In the genomic region with DNA sequence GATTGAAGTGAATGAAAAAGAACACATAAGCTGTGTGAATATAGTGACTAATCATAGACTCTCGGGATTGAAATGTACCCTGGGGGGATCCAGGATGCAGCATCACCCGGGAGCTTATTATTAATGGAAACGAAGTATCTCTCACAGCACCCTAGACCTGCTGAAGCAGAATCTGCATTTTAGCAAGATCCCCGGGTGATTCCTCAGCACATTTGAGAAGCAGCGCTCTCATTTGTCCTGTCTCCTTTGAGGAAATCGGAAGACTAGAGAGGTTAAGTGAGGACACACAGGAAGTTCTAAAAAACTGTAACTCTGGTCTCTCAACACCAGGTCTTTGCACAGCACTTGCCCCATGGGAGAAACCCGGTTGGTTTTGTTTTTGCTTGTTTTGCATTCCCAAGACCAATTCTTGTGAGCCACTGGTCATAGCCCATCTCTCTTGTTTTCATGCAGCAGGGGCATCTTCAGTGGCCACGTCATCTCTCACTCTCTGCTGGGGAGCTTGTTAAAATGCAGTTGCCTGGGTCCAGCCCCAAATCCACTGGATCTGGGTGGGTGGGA, we compare ENCODE assay signal across 8 cellular contexts. TPM values are rescaled to one million over a fixed set of nuclear protein-coding genes. Genes with fewer than 3 reads are reported as not detected.
DNase-seq lines count a peak whose midpoint lies in the region; ATAC-seq and TF ChIP-seq lines count a peak whose summit lies in the region.

No MANE protein-coding gene starts in this region.

- no peaks in the 10 kb centered on the region for H4K20me1 ChIP-seq in OCI-LY1 (ENCODE audit: insufficient read depth, low read length)

- H3K4me1 ChIP-seq in A673 (ENCODE audit: insufficient read depth, low read length, poor library complexity, severe bottlenecking), result peaks cover 37% of the 10 kb centered on the region
- peaks cover 33% of the 10 kb centered on the region for H3K4me1 ChIP-seq in OCI-LY1 (ENCODE audit: insufficient read depth, low read length, severe bottlenecking)
- peaks cover 61 to 86% (median 70%) of the 10 kb centered on the region in 4 donors for H3K4me1 ChIP-seq in stomach

- TF ChIP-seq EP300 in stomach (IDR thresholded peaks at IDR 0.05), result no peak

- H3K9me2 ChIP-seq in OCI-LY1 (ENCODE audit: low read depth, low read length), result no peaks in the 10 kb centered on the region

- no TSS peak for BruUV-seq in A673 (replicated peaks; lab: Mats Ljungman, UMichigan)

- H3K4me3 ChIP-seq in A673 (ENCODE audit: low read depth, low read length, poor library complexity, severe bottlenecking), result no peak overlapping the region
- H3K4me3 ChIP-seq in OCI-LY1 (ENCODE audit: low read depth, low read length, poor library complexity, severe bottlenecking), result no peak overlapping the region
- no peak overlapping the region for H3K4me3 ChIP-seq in fibroblast of mammary gland (ENCODE audit: control insufficient read depth, low read depth, low read length)
- no peak overlapping the region for H3K4me3 ChIP-seq in stomach

- 49 to 70% (median 59%) methylated on average over 8 of the region's 8 CpGs for WGBS in stomach, 5 donors

- H3K27ac ChIP-seq in A673 (ENCODE audit: low read depth, low read length, poor library complexity, severe bottlenecking) (peak overlapping the region; percentile 51), OCI-LY1 (ENCODE audit: low read depth, low read length, poor library complexity, severe bottlenecking) (peak overlapping the region; percentile 60), stomach (peak overlapping the region; percentile 5 to 93 (median 40))

- no peak for TF ChIP-seq POLR2A in stomach (IDR thresholded peaks at IDR 0.05)

- no peaks in the 10 kb centered on the region for H3K27me3 ChIP-seq in A673 (replicated peaks; ENCODE audit: insufficient read depth, low read depth, low read length, poor library complexity)
- no peaks in the 10 kb centered on the region for H3K27me3 ChIP-seq in OCI-LY1 (ENCODE audit: insufficient read depth, low read length)
- no peaks in the 10 kb centered on the region for H3K27me3 ChIP-seq in stomach

- peak; percentile 59 for DNase-seq in A673 (ENCODE audit: low spot score)
- peak; percentile 86 for DNase-seq in fibroblast of mammary gland (ENCODE audit: low read depth)
- DNase-seq in stomach, result no peak
- no peak for DNase-seq in DMS153 (lab: John Stamatoyannopoulos, UW)
- DNase-seq in NCI-H510A (lab: John Stamatoyannopoulos, UW), result no peak

- peak; percentile 82 for ATAC-seq in GM18520 (IDR thresholded peaks at IDR 0.05; ENCODE audit: unreplicated experiment)
- ATAC-seq in HG02884 (IDR thresholded peaks at IDR 0.05; ENCODE audit: unreplicated experiment), result peak; percentile 82

- no peak overlapping the region for H2AFZ ChIP-seq in OCI-LY1 (ENCODE audit: low read length)

- POLR2A ChIA-PET in A673 (lab: Charles Lee; ENCODE audit: low non-redundant PET), result interaction anchor here (0.5 kb wide), 1 partner anchor 70 kb away, joined by 14 read pairs; no protein-coding TSS in a partner anchor

- H3K4me2 ChIP-seq in OCI-LY1 (ENCODE audit: low read length), result peak overlapping the region; percentile 31

- 0 out of 2 replicates have a peak, but pooled peaks cover under 1% of the 10 kb centered on the region for H3K79me2 ChIP-seq in OCI-LY1 (ENCODE audit: insufficient read depth, low read length)

- CTCF ChIA-PET in A673 (lab: Charles Lee), result no interaction called here

- TF ChIP-seq CTCF in A673 (conservative IDR thresholded peaks at IDR 0.05; ENCODE audit: low read depth, low read length) (no peak), OCI-LY1 (IDR thresholded peaks at IDR 0.05; ENCODE audit: low read length) (no peak), fibroblast of mammary gland (conservative IDR thresholded peaks at IDR 0.05; ENCODE audit: control insufficient read depth, insufficient read depth, low read depth, low read length) (no peak), stomach (IDR thresholded peaks at IDR 0.05) (no peak)

- intact Hi-C loops in A673 (cut with micrococcal nuclease; ENCODE audit: unreplicated experiment) (no loop called here), stomach (cut with DNase I; ENCODE audit: low total_unique reads) (no loop called here)

- H3K9me3 ChIP-seq in A673 (ENCODE audit: low read depth, low read length, poor library complexity, severe bottlenecking), result no peaks in the 10 kb centered on the region
- no peaks in the 10 kb centered on the region for H3K9me3 ChIP-seq in OCI-LY1 (ENCODE audit: low read length)
- no peaks in the 10 kb centered on the region for H3K9me3 ChIP-seq in stomach

- no peaks in the 10 kb centered on the region for H3F3A ChIP-seq in OCI-LY1 (ENCODE audit: insufficient read depth, low read length)

- no peak overlapping the region for H3K9ac ChIP-seq in OCI-LY1 (ENCODE audit: low read length)

- H3K36me3 ChIP-seq in A673 (ENCODE audit: insufficient read depth, low read length, poor library complexity, severe bottlenecking), result no peaks in the 10 kb centered on the region
- H3K36me3 ChIP-seq in OCI-LY1 (ENCODE audit: insufficient read depth, low read length), result no peaks in the 10 kb centered on the region
- no peaks in the 10 kb centered on the region for H3K36me3 ChIP-seq in stomach

RNA-seq across cellular contexts. Expression of a gene that starts 30.2 kb away (rescaled TPM):
- 25.2 and 27.3 TPM in 2 replicates for total RNA-seq in A673 (2021)
- total RNA-seq in stomach, result 10 to 100 TPM in 4 of 5 donors, 1 to 10 TPM in 1; 7.9 to 35.3 (median 15.2) TPM
- polyA plus RNA-seq in stomach, result 10 to 100 TPM; 15.6 to 21.1 (median 16.6) TPM

Comparison
In these comparisons a context has a peak if more than half of its experiments do, and no peak if none do; other contexts are left out.
1. DNase-seq: peak in A673 (single experiment) and fibroblast of mammary gland (single experiment); none in stomach (single experiment), DMS153 (single experiment) and NCI-H510A (single experiment).
2. Peak in every context shown above with its lines, with median percentiles within 50 percentile points of each other: H3K27ac ChIP-seq.